ENCODE assay signal across 9 cellular contexts in the genomic region with DNA sequence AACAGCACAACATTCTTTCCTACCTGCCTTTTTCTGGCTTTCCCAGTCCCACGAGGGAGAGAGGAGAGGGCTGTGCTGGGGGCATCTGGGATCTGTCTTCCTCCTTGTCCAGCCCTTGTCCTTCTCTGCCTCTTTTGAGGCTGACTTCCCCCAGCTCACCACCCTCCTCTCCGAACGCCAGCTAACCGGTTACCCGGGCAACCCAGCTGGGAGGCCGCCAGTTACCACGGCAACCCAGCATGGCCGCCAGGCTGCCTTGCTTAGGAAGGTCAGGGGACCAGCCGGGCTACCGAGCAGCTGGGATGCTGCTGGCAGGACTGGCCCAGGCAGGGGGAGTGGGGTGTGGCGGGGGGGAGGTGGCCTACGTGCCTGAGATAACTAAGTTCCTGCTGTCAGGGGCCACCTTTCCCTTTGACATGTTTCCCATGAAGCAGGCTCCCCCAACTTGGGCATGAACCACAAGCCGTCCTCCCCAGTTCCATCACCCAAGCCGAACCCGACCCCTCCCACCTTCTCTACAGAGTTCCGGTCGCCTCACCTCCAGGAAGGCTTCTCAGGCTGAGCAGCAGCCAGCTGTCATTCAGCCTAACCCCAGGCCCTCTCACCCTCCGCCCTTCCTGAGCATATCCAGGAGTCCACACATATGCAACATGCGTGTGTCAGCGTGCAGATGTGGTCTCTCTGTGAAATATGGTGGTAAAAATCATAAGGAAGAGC. TPM values are rescaled to one million over a fixed set of nuclear protein-coding genes. Genes with fewer than 3 reads are reported as not detected.
DNase-seq lines count a peak whose midpoint lies in the region; ATAC-seq and TF ChIP-seq lines count a peak whose summit lies in the region.
"Had no signal": no experiment of that assay in that cellular context is flagged by ENCODE, and none has a peak within 500 bp of the region (broad histone marks: within the 10 kb centered on the region; RNA-seq: fewer than 3 reads in every experiment).

No MANE protein-coding gene starts in this region.

- peaks cover 85% of the 10 kb centered on the region for H3K4me1 Mint-ChIP-seq in brain

- H3K4me1 ChIP-seq in thyroid gland: peaks cover 0 to 1% of the 10 kb centered on the region in 2 donors

- no peaks in the 10 kb centered on the region for H3K9me3 ChIP-seq in thyroid gland

- DNase-seq in Right ventricle myocardium inferior (ENCODE audit: missing footprints) (peak; percentile 87), cardiac septum (ENCODE audit: low spot score) (no peak), left colon (peak; percentile 75 to 77), thyroid gland (peak; percentile 39 to 49), SIG-M5 treated with dmso at 0.1 percent for 504 hours (lab: John Stamatoyannopoulos, UW; ENCODE audit: unreplicated experiment) (no peak)

- TF ChIP-seq CTCF in brain (conservative IDR thresholded peaks at IDR 0.05) (no peak), thyroid gland (IDR thresholded peaks at IDR 0.05) (no peak)

- intact Hi-C loops in Right ventricle myocardium inferior (cut with DNase I) (no loop called here), cardiac septum (cut with DNase I) (no loop called here), left colon (cut with DNase I, micrococcal nuclease) (no loop called here), thyroid gland (cut with DNase I) (no loop called here)

- no peaks in the 10 kb centered on the region for H3K27me3 ChIP-seq in thyroid gland

- peak; percentile 49 for ATAC-seq in Right ventricle myocardium inferior
- ATAC-seq in left colon: peak; percentile 20
- ATAC-seq in GM19397 (IDR thresholded peaks at IDR 0.05; ENCODE audit: unreplicated experiment): no peak
- ATAC-seq in GM18867 (IDR thresholded peaks at IDR 0.05; ENCODE audit: unreplicated experiment): no peak

- no peaks in the 10 kb centered on the region for H3K36me3 ChIP-seq in thyroid gland

- peak overlapping the region; percentile 93 to 99 (median 97) for H3K27ac Mint-ChIP-seq in brain
- H3K27ac Mint-ChIP-seq: T-cell had no signal

- no peak for TF ChIP-seq POLR2A in thyroid gland (IDR thresholded peaks at IDR 0.05)

- no peaks in the 10 kb centered on the region for H3K36me3 Mint-ChIP-seq in brain
- H3K36me3 Mint-ChIP-seq: T-cell had no signal

- WGBS in thyroid gland, 2 donors: 26 to 33% methylated on average over 16 to 20 of the region's 20 CpGs

- H3K4me3 ChIP-seq in thyroid gland (replicated peaks in 1 of 3): no peak overlapping the region

- peaks cover 26% of the 10 kb centered on the region for H3K27me3 Mint-ChIP-seq in brain

- H3K9me3 Mint-ChIP-seq in brain: no peaks in the 10 kb centered on the region
- H3K9me3 Mint-ChIP-seq: T-cell had no signal

- H3K4me3 Mint-ChIP-seq in brain: peak overlapping the region; percentile 83 to 87 (median 85)
- H3K4me3 Mint-ChIP-seq: T-cell had no signal

- H3K27ac ChIP-seq in thyroid gland: no peak overlapping the region

RNA-seq across cellular contexts. Expression of a gene that starts 8.7 kb away (rescaled TPM):
- total RNA-seq in Right ventricle myocardium inferior: 18.7 TPM
- total RNA-seq in cardiac septum: 27.9 TPM
- polyA plus RNA-seq in brain (ENCODE audit: insufficient read depth, low read depth, low replicate concordance): 27.8 TPM
- 100 to 1,000 TPM; 110 to 131 TPM for total RNA-seq in left colon
- total RNA-seq in thyroid gland: 1 to 10 TPM; 2.9 to 8.9 (median 4.0) TPM

Comparison
In these comparisons a context has a peak if more than half of its experiments do, and no peak if none do; other contexts are left out.
1. DNase-seq: peak in Right ventricle myocardium inferior (single experiment), left colon (2 of 2) and thyroid gland (2 of 2); none in cardiac septum (single experiment) and SIG-M5 treated with dmso at 0.1 percent for 504 hours (single experiment).
2. ATAC-seq: peak in Right ventricle myocardium inferior (single experiment) and left colon (single experiment); none in GM19397 (single experiment) and GM18867 (single experiment).